In the genomic region with DNA sequence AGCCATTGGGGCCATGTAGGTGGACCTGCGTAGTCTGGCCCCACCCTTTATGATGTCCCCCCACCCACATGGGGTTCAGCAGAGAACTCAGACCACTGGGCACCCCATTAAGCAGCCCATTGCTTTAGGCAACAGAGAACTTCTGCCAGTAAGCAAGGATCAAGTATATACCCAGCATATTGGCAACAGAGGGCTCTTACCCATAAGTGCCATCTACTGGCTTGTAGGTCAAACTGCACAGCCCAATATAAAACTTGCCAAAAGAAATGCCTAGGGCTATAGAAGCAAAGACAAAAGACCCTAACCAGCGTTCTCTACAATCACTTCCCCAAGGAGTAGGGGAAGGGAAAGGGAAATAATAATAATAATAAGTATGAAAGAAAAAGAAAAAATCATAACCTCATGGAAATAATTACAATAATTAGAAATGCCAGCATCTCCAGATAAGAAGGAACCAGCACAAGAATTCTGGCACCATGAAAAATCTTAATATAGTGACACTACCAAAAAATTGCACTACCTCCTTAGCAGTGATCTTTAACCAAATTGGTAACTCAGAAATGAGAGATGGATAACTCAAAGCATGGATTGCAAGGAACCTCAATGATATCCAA, we compare ENCODE assay signal across 8 cellular contexts.
DNase-seq lines count a peak whose midpoint lies in the region; ATAC-seq and TF ChIP-seq lines count a peak whose summit lies in the region.

No MANE protein-coding gene starts in this region.

- H3K4me3 ChIP-seq in retinal pigment epithelial cell (ENCODE audit: low read length) = no peak overlapping the region

- DNase-seq in SIG-M5 treated with dmso at 0.1 percent for 504 hours (lab: John Stamatoyannopoulos, UW; ENCODE audit: unreplicated experiment) (peak; percentile 14), SIG-M5 (lab: John Stamatoyannopoulos, UW) (no peak), HT1080 (ENCODE audit: low read depth) (peak; percentile 11), cerebellar cortex (ENCODE audit: low spot score) (peak; percentile 12), retinal pigment epithelial cell (ENCODE audit: low read depth) (no peak), NCI-H128 (lab: John Stamatoyannopoulos, UW; ENCODE audit: unreplicated experiment) (no peak)
- no peak for DNase-seq in effector CD8-positive, alpha-beta T cell (lab: John Stamatoyannopoulos, UW)

- TF ChIP-seq CTCF in retinal pigment epithelial cell (conservative IDR thresholded peaks at IDR 0.05; ENCODE audit: low read depth, low read length) = peak; percentile 69

- no peak for ATAC-seq in HG02840 (IDR thresholded peaks at IDR 0.05; ENCODE audit: low FRiP score, unreplicated experiment)

Comparison
In these comparisons a context has a peak if more than half of its experiments do, and no peak if none do; other contexts are left out.
1. DNase-seq: peak in SIG-M5 treated with dmso at 0.1 percent for 504 hours (single experiment), HT1080 (single experiment) and cerebellar cortex (single experiment); none in SIG-M5 (single experiment), retinal pigment epithelial cell (single experiment), NCI-H128 (single experiment) and effector CD8-positive, alpha-beta T cell (single experiment).